ENCODE assay signal across 8 cellular contexts in the genomic region with DNA sequence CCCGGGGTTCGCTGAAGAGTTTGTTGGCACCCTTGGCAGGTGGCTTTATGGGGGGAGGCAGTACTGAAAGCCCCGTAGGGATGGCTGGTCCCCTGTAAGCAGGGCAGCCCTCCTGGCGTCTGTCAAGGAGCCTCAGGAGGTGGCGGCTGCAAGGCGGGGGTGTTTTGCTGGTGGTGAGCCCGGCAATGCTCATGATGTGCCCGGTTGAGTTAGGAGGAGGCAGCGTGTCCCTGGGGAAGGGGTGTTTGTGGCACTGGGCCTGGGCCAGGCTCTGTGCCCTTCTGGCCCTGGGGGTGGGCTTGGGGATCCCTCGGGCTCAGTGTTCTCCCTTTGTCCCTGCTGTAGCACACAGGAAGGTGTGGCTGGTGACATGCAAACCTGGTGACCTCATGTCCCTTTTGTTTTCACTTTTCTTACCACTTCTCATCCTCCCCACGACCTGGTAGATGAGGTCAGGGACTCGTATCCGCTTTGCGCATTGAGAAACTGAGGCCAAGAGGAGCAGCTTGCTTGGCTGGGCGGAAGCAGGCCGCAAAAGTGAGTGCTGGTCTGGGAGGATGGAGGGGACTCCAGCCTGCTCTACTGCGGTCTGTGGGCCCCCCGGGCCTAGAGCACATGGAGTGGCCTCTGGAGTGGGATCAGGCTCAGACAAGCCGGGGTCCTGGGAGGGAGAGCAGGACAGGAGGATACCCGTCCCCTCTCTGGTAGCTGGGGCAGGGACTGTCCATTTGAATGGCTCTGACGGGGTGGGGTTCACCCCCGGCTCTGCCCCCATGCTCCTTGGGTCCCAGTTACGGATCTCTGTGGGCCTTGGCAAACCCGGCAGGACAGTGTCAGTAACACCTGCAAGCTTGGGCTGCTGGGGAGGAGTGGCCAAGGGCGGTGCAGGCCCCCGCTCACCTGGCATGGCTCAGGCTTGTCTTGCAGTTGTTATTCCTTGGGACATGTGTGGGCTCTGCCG. TPM values are rescaled to one million over a fixed set of nuclear protein-coding genes. Genes with fewer than 3 reads are reported as not detected.
DNase-seq lines count a peak whose midpoint lies in the region; ATAC-seq, FAIRE-seq and TF ChIP-seq lines count a peak whose summit lies in the region.

No MANE protein-coding gene starts in this region.

- no peak overlapping the region for H4K91ac ChIP-seq in neuronal stem cell (ENCODE audit: low read depth, low read length, poor library complexity)

- in situ Hi-C loops in astrocyte of the cerebellum (cut with HindIII; ENCODE audit: low sequenced_read_pairs), result loop anchor here (5.0 kb wide), 1 partner anchor 72 kb away; a partner anchor contains a TSS
- in situ Hi-C loops in HAP-1 (cut with MboI; ENCODE audit: low sequenced_read_pairs), result no loop called here

- BruUV-seq in Caco-2 (replicated peaks; lab: Mats Ljungman, UMichigan), result no TSS peak

- FAIRE-seq in frontal cortex (lab: Jason Lieb, UNC), result no peak

- peak overlapping the region; percentile 1 for H2BK5ac ChIP-seq in neuronal stem cell (ENCODE audit: low read length)

- peak overlapping the region; percentile 66 for H3K18ac ChIP-seq in neuronal stem cell (ENCODE audit: low read length)

- H3K4me2 ChIP-seq in neuronal stem cell (ENCODE audit: insufficient read depth, low read length, poor library complexity, severe bottlenecking), result peak overlapping the region; percentile 69

- no peak overlapping the region for H2BK15ac ChIP-seq in neuronal stem cell (ENCODE audit: low read length)

- no peak overlapping the region for H2BK120ac ChIP-seq in neuronal stem cell (ENCODE audit: low read depth, low read length)

- no peak overlapping the region for H3K27ac Mint-ChIP-seq in Caco-2 (ENCODE audit: unreplicated experiment)

- intact Hi-C loops in Caco-2 (cut with micrococcal nuclease; ENCODE audit: unreplicated experiment), result no loop called here

- H4K8ac ChIP-seq in neuronal stem cell (ENCODE audit: low read depth, low read length), result no peak overlapping the region

- H3K4ac ChIP-seq in neuronal stem cell (ENCODE audit: low read length), result no peak overlapping the region

- CTCF ChIA-PET in Caco-2 (lab: Charles Lee), result no interaction called here

- WGBS in neuronal stem cell (ENCODE audit: extremely low coverage in 2 of 2, insufficient read length in 2 of 2, insufficient replicate concordance in 1 of 2), 2 donors, result no CpG with 5 or more reads among the region's 27 CpGs

- H2AK5ac ChIP-seq in neuronal stem cell (ENCODE audit: low read depth, low read length), result no peak overlapping the region

- H3K36me3 ChIP-seq in ES-I3 (ENCODE audit: insufficient read depth, low read length) (no peaks in the 10 kb centered on the region; the same call in 1 of the 2 replicates), neuronal stem cell (replicated peaks in 1 of 2; ENCODE audit: control insufficient read depth in 2 of 2, insufficient read depth in 2 of 2, low read length in 2 of 2) (peaks cover 10 to 45% of the 10 kb centered on the region in 2 donors), Caco-2 (ENCODE audit: control insufficient read depth, insufficient read depth, low read length) (no peaks in the 10 kb centered on the region), HAP-1 (replicated peaks) (no peaks in the 10 kb centered on the region)

- no peak for DNase-seq in astrocyte of the cerebellum (ENCODE audit: low read depth)
- DNase-seq in neuronal stem cell (ENCODE audit: low spot score), result no peak
- DNase-seq in Caco-2, result no peak
- DNase-seq in SK-N-DZ (ENCODE audit: low spot score), result no peak
- DNase-seq in HAP-1 (ENCODE audit: low spot score in 2 of 2), result no peak
- no peak for DNase-seq in frontal cortex (ENCODE audit: low spot score in 2 of 2)

- H3K4me3 ChIP-seq in astrocyte of the cerebellum (ENCODE audit: low read depth, low read length) (peak overlapping the region; percentile 77), neuronal stem cell (ENCODE audit: low read length in 2 of 2) (peak overlapping the region; percentile 43 to 96), Caco-2 (ENCODE audit: low read depth, low read length) (no peak overlapping the region), HAP-1 (no peak overlapping the region)

- H2BK12ac ChIP-seq in neuronal stem cell (ENCODE audit: low read length), result no peak overlapping the region

- no peak overlapping the region for H2AFZ ChIP-seq in neuronal stem cell (ENCODE audit: low read length)

- no peaks in the 10 kb centered on the region for H3K27me3 Mint-ChIP-seq in Caco-2 (ENCODE audit: insufficient read depth, unreplicated experiment)

- peaks cover 28% of the 10 kb centered on the region; the same call in 1 of the 2 replicates for H3K4me1 ChIP-seq in ES-I3 (ENCODE audit: insufficient read depth, low read length)
- H3K4me1 ChIP-seq in neuronal stem cell (ENCODE audit: control insufficient read depth in 2 of 2, insufficient read depth in 1 of 2, low read depth in 1 of 2, low read length in 2 of 2), result peaks cover 13 to 28% of the 10 kb centered on the region in 2 donors
- H3K4me1 ChIP-seq in Caco-2, result peaks cover 6% of the 10 kb centered on the region
- peaks cover 6% of the 10 kb centered on the region; the same call in 1 of the 2 replicates for H3K4me1 ChIP-seq in HAP-1

- H3K79me1 ChIP-seq in neuronal stem cell (ENCODE audit: low read depth, low read length), result peaks cover 45% of the 10 kb centered on the region

- no peak overlapping the region for H3K27ac ChIP-seq in neuronal stem cell (replicated peaks; ENCODE audit: low read length)

- H3K27me3 ChIP-seq in neuronal stem cell (ENCODE audit: control insufficient read depth in 3 of 3, insufficient read depth in 3 of 3, low read depth in 1 of 3, low read length in 3 of 3) (no peaks in the 10 kb centered on the region), Caco-2 (replicated peaks; ENCODE audit: control insufficient read depth, insufficient read depth, low read length) (no peaks in the 10 kb centered on the region), HAP-1 (ENCODE audit: low read depth) (no peaks in the 10 kb centered on the region)

- peak; percentile 32 for ATAC-seq in HG02763 (IDR thresholded peaks at IDR 0.05; ENCODE audit: unreplicated experiment)

- H3K9me3 ChIP-seq in ES-I3 (ENCODE audit: control insufficient read depth, insufficient read depth, low read length), result no peaks in the 10 kb centered on the region
- H3K9me3 ChIP-seq in neuronal stem cell (replicated peaks in 1 of 2; ENCODE audit: control insufficient read depth in 2 of 2, insufficient read depth in 1 of 2, low read depth in 1 of 2, low read length in 2 of 2), result peaks cover 0 to 2% of the 10 kb centered on the region in 2 donors
- H3K9me3 ChIP-seq in Caco-2, result no peaks in the 10 kb centered on the region
- H3K9me3 ChIP-seq in HAP-1, result no peaks in the 10 kb centered on the region

- TF ChIP-seq CTCF in astrocyte of the cerebellum (IDR thresholded peaks at IDR 0.05; ENCODE audit: low read depth, low read length, missing control alignments) (no peak), Caco-2 (IDR thresholded peaks at IDR 0.05; ENCODE audit: insufficient read depth in 1 of 2, low read depth in 1 of 2, low read length in 1 of 2, severe bottlenecking in 1 of 2, unreplicated experiment in 1 of 2) (no peak)

- peaks cover 6% of the 10 kb centered on the region for H3K4me1 Mint-ChIP-seq in Caco-2 (ENCODE audit: low read depth, unreplicated experiment)

- no peaks in the 10 kb centered on the region for H3K9me3 Mint-ChIP-seq in Caco-2 (ENCODE audit: unreplicated experiment)

- H3K14ac ChIP-seq in neuronal stem cell (ENCODE audit: low read length), result peak overlapping the region; percentile 47

- H3K23ac ChIP-seq in neuronal stem cell (ENCODE audit: low read depth, low read length, poor library complexity), result peak overlapping the region; percentile 90

- H3K4me3 Mint-ChIP-seq in Caco-2 (ENCODE audit: unreplicated experiment), result no peak overlapping the region

- POLR2A ChIA-PET in Caco-2 (lab: Charles Lee), result interaction anchor here (0.6 kb wide), 1 partner anchor 33 kb away, joined by 9 read pairs; no protein-coding TSS in a partner anchor

- H3K9ac ChIP-seq in ES-I3 (ENCODE audit: low read depth, low read length), result 0 out of 2 replicates have a peak overlapping the region, but pooled peaks have one; percentile 76
- H3K9ac ChIP-seq in neuronal stem cell (ENCODE audit: low read depth, low read length, poor library complexity), result peak overlapping the region; percentile 91

- peaks cover 12% of the 10 kb centered on the region for H3K36me3 Mint-ChIP-seq in Caco-2 (ENCODE audit: insufficient read depth, unreplicated experiment)

RNA-seq across cellular contexts. Expression of a gene that starts 2.2 kb away (rescaled TPM):
- 84.2 TPM for polyA plus RNA-seq in neuronal stem cell (2013, experiment 1 of 2)
- 83.6 TPM for polyA plus RNA-seq in neuronal stem cell (2013, experiment 2 of 2)
- total RNA-seq in Caco-2 (2022) (11.1 and 12.8 TPM in 2 replicates), frontal cortex (154 TPM)
- 51.8 and 56.7 TPM in 2 replicates for polyA plus RNA-seq in SK-N-DZ (2014; cell fraction: cytosol; rRNA removed)
- polyA plus RNA-seq in SK-N-DZ (2014; cell fraction: nucleus; rRNA removed), result 21.1 and 27.0 TPM in 2 replicates

Comparison
In these comparisons a context has a peak if more than half of its experiments do, and no peak if none do; other contexts are left out.
1. H3K4me3 ChIP-seq: peak in astrocyte of the cerebellum (single experiment) and neuronal stem cell (2 of 2); none in Caco-2 (single experiment) and HAP-1 (single experiment).
2. RNA of a gene that starts 2.2 kb away (total RNA-seq): 154 TPM in frontal cortex (single experiment); 11.1 to 12.8 TPM in Caco-2; every median in the first group is over 10 times any median in the second.